Comparison of ENCODE assay signal across 11 cellular contexts in the genomic region with DNA sequence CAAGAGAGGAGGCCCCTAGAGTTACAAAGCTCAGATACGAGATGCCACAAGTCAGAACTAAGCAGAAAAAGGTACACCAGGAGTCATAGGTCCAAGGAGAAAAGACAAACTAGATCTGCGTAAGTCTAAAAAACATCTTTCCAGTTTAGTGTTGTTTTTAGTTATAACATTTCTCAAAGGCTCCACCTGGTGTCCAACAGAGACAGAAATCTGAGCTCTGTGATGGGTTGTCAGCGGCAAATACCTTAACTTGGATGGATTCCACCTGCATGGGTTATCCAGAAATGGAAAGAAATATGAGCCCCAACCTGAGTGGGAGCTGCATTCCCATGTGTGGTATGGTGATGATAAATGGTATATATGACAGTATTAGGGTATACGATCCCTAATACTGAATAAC.
DNase-seq lines count a peak whose midpoint lies in the region; ATAC-seq, FAIRE-seq and TF ChIP-seq lines count a peak whose summit lies in the region.
"Had no signal": no experiment of that assay in that cellular context is flagged by ENCODE, and none has a peak within 500 bp of the region (broad histone marks: within the 10 kb centered on the region; RNA-seq: fewer than 3 reads in every experiment).

No MANE protein-coding gene starts in this region.

- no peak overlapping the region for H3K23ac ChIP-seq in mesenchymal stem cell (ENCODE audit: low read length in 2 of 2)

- H3K4me3 ChIP-seq in GM06990 (replicated peaks; ENCODE audit: low read depth, low read length): no peak overlapping the region
- no peak overlapping the region for H3K4me3 ChIP-seq in GM12878
- H3K4me3 ChIP-seq in mesenchymal stem cell (ENCODE audit: insufficient read depth in 1 of 2, low read depth in 1 of 2, low read length in 2 of 2): no peak overlapping the region
- H3K4me3 ChIP-seq: SK-N-MC had no signal

- no peak overlapping the region for H3K4me2 ChIP-seq in GM12878 (ENCODE audit: control insufficient read depth, insufficient read depth)
- H3K4me2 ChIP-seq in mesenchymal stem cell (ENCODE audit: low read length, poor library complexity, severe bottlenecking): no peak overlapping the region

- DNase-seq in GM06990 (ENCODE audit: extremely low read depth, insufficient read length): no peak
- DNase-seq in NCI-H128 (lab: John Stamatoyannopoulos, UW; ENCODE audit: unreplicated experiment): peak; percentile 6
- DNase-seq in GM12878 (ENCODE audit: low read depth, low spot score): no peak
- DNase-seq in mesenchymal stem cell: peak; percentile 13
- no peak for DNase-seq in AG08395 (ENCODE audit: low spot score)
- no peak for DNase-seq in DMS153 (lab: John Stamatoyannopoulos, UW)
- DNase-seq in hepatic stellate cell (ENCODE audit: low spot score): no peak

- H3K36me3 ChIP-seq in GM06990 (ENCODE audit: control insufficient read depth, insufficient read depth, low read length): no peaks in the 10 kb centered on the region
- H3K36me3 ChIP-seq in GM12878 (ENCODE audit: control insufficient read depth in 2 of 2, insufficient read depth in 2 of 2, low read length in 1 of 2): no peaks in the 10 kb centered on the region
- H3K36me3 ChIP-seq in mesenchymal stem cell (ENCODE audit: control insufficient read depth in 1 of 2, insufficient read depth in 2 of 2, low read depth in 1 of 2, low read length in 2 of 2): peaks cover 0 to 18% of the 10 kb centered on the region in 2 experiments

- H2BK12ac ChIP-seq in mesenchymal stem cell (ENCODE audit: low read length in 2 of 2): no peak overlapping the region

- H3K4me1 ChIP-seq in GM12878 (ENCODE audit: control insufficient read depth, insufficient read depth, low read length) (no peaks in the 10 kb centered on the region), mesenchymal stem cell (ENCODE audit: control insufficient read depth, insufficient read depth, low read depth, low read length) (no peaks in the 10 kb centered on the region)
- H3K4me1 ChIP-seq: parathyroid adenoma had no signal

- H4K20me1 ChIP-seq in GM12878 (ENCODE audit: control insufficient read depth, insufficient read depth): no peaks in the 10 kb centered on the region

- in situ Hi-C loops in GM12878 (cut with MboI): no loop called here

- no peak overlapping the region for H2AFZ ChIP-seq in GM12878 (ENCODE audit: control insufficient read depth, low read depth, low read length)
- no peak overlapping the region for H2AFZ ChIP-seq in mesenchymal stem cell (ENCODE audit: low read depth, low read length)
- H2AFZ ChIP-seq: parathyroid adenoma had no signal

- H3K79me1 ChIP-seq in mesenchymal stem cell (replicated peaks; ENCODE audit: low read length, poor library complexity, severe bottlenecking): no peaks in the 10 kb centered on the region

- no peak overlapping the region for H2BK15ac ChIP-seq in mesenchymal stem cell (ENCODE audit: low read depth, poor library complexity, severe bottlenecking)

- H3K27me3 ChIP-seq in GM06990 (replicated peaks; ENCODE audit: control insufficient read depth, insufficient read depth, low read length): no peaks in the 10 kb centered on the region
- no peaks in the 10 kb centered on the region for H3K27me3 ChIP-seq in GM12878 (replicated peaks in 1 of 2; ENCODE audit: control insufficient read depth in 2 of 2, insufficient read depth in 2 of 2, low read length in 1 of 2)
- H3K27me3 ChIP-seq in mesenchymal stem cell (ENCODE audit: control insufficient read depth in 1 of 2, insufficient read depth in 1 of 2, low read length in 2 of 2): no peaks in the 10 kb centered on the region

- no peak overlapping the region for H3K18ac ChIP-seq in mesenchymal stem cell (ENCODE audit: low read depth in 1 of 2, low read length in 2 of 2)

- no peak overlapping the region for H3K14ac ChIP-seq in mesenchymal stem cell (ENCODE audit: low read length in 2 of 2)

- no peaks in the 10 kb centered on the region for H3K79me2 ChIP-seq in GM12878 (ENCODE audit: control insufficient read depth, insufficient read depth, low read length)
- H3K79me2 ChIP-seq: parathyroid adenoma had no signal

- H4K91ac ChIP-seq in mesenchymal stem cell (ENCODE audit: low read length): no peak overlapping the region

- TF ChIP-seq EP300 in GM12878 (IDR thresholded peaks at IDR 0.05; ENCODE audit: borderline replicate concordance in 1 of 2, control insufficient read depth in 1 of 2, low read depth in 2 of 2, low read length in 2 of 2): no peak

- no peak overlapping the region for H3K9ac ChIP-seq in GM12878 (ENCODE audit: control insufficient read depth, insufficient read depth, low read length)
- no peak overlapping the region for H3K9ac ChIP-seq in mesenchymal stem cell (ENCODE audit: low read length)
- H3K9ac ChIP-seq: parathyroid adenoma had no signal

- no peak overlapping the region for H4K8ac ChIP-seq in mesenchymal stem cell (ENCODE audit: low read length)

- no peak overlapping the region for H2BK120ac ChIP-seq in mesenchymal stem cell (ENCODE audit: low read depth, low read length)

- peak; percentile 24; the same call in 1 of the 2 replicates for TF ChIP-seq RAD21 in GM12878 (IDR thresholded peaks at IDR 0.05; ENCODE audit: insufficient read depth, low read depth, low read length)

- no peak overlapping the region for H3K27ac ChIP-seq in GM12878 (ENCODE audit: control insufficient read depth, insufficient read depth)
- H3K27ac ChIP-seq in mesenchymal stem cell (ENCODE audit: low read length, poor library complexity, severe bottlenecking): no peak overlapping the region
- H3K27ac ChIP-seq: parathyroid adenoma, SK-N-MC had no signal

- H3K9me3 ChIP-seq in GM12878 (replicated peaks; ENCODE audit: control insufficient read depth, insufficient read depth, low read length) (no peaks in the 10 kb centered on the region), mesenchymal stem cell (ENCODE audit: control insufficient read depth, low read length) (no peaks in the 10 kb centered on the region)

- CTCF ChIA-PET in GM12878 (lab: Yijun Ruan, JAX): interaction anchor here (0.6 to 3.5 kb wide), 9 partner anchors 8 to 1112 kb away, joined by 3 to 24 read pairs (median 4); no protein-coding TSS in a partner anchor

- H2AK5ac ChIP-seq in mesenchymal stem cell (ENCODE audit: low read length, severe bottlenecking): no peak overlapping the region

- TF ChIP-seq POLR2A in GM12878 (IDR thresholded peaks at IDR 0.05; ENCODE audit: low read depth, low read length): no peak

- 72% methylated on average over 4 of the region's 4 CpGs for WGBS in GM12878 (ENCODE audit: insufficient coverage, insufficient replicate concordance, low lambda C conversion rate, missing lambda C conversion rate)
- WGBS in mesenchymal stem cell: 96% methylated on average over 1 of the region's 4 CpGs

- POLR2A ChIA-PET in GM12878 (lab: Charles Lee): no interaction called here

- BruUV-seq in GM12878 (replicated peaks; lab: Mats Ljungman, UMichigan): no TSS peak

- FAIRE-seq in GM12878 (lab: Jason Lieb, UNC): no peak
- FAIRE-seq: colon had no signal

- SMC1A ChIA-PET in GM12878 (lab: Charles Lee; ENCODE audit: uncharacterized antibody, unreplicated experiment): interaction anchor here (0.9 to 1.3 kb wide), 5 partner anchors 8 to 437 kb away, joined by 3 to 6 read pairs (median 5); no protein-coding TSS in a partner anchor

- H3K4ac ChIP-seq in mesenchymal stem cell (ENCODE audit: low read depth in 1 of 2, low read length in 2 of 2): no peak overlapping the region

- H2BK5ac ChIP-seq in mesenchymal stem cell (ENCODE audit: low read depth, low read length, poor library complexity, severe bottlenecking): no peak overlapping the region

- peak; percentile 34 for TF ChIP-seq CTCF in GM06990 (IDR thresholded peaks at IDR 0.05; ENCODE audit: insufficient read depth, low read length, poor library complexity, severe bottlenecking)
- TF ChIP-seq CTCF in GM12878 (IDR thresholded peaks at IDR 0.05 in 2 of 3, conservative IDR thresholded peaks at IDR 0.05 in 1 of 3; ENCODE audit: control insufficient read depth in 2 of 3, extremely low read depth in 1 of 3, insufficient read depth in 1 of 3, low read depth in 3 of 3, low read length in 3 of 3): peak in 1 of 3 experiments; percentile 10; a peak in 1 of 6 replicates

- intact Hi-C loops in GM12878 (cut with micrococcal nuclease; ENCODE audit: unreplicated experiment): no loop called here

- RAD21 ChIA-PET in GM12878 (lab: Charles Lee; ENCODE audit: unreplicated experiment): interaction anchor here (1.1 to 3.1 kb wide), 4 partner anchors 29 to 437 kb away, joined by 3 to 9 read pairs (median 4); no protein-coding TSS in a partner anchor

- ATAC-seq in GM12878 (no peak), HG02884 (IDR thresholded peaks at IDR 0.05; ENCODE audit: unreplicated experiment) (no peak)

TF ChIP-seq in GM12878, 131 proteins besides CTCF, POLR2A, EP300 and RAD21 (continues in another document):
- TF ChIP-seq, protein P1, sequence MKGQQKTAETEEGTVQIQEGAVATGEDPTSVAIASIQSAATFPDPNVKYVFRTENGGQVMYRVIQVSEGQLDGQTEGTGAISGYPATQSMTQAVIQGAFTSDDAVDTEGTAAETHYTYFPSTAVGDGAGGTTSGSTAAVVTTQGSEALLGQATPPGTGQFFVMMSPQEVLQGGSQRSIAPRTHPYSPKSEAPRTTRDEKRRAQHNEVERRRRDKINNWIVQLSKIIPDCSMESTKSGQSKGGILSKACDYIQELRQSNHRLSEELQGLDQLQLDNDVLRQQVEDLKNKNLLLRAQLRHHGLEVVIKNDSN (IDR thresholded peaks at IDR 0.05; ENCODE audit: borderline replicate concordance, extremely low read length, insufficient read depth, low read depth, low read length): no peak

Comparison
In these comparisons a context has a peak if more than half of its experiments do, and no peak if none do; other contexts are left out.
1. DNase-seq: peak in NCI-H128 (single experiment) and mesenchymal stem cell (single experiment); none in GM06990 (single experiment), GM12878 (single experiment), AG08395 (single experiment), DMS153 (single experiment) and hepatic stellate cell (single experiment).